In genomic region chr4:38621004-38621684, GRCh38 we compare ENCODE assay signal across 9 cellular contexts. TPM values are rescaled to one million over a fixed set of nuclear protein-coding genes. Genes with fewer than 3 reads are reported as not detected.
DNase-seq lines count a peak whose midpoint lies in the region; ATAC-seq lines count a peak whose summit lies in the region.
"Had no signal": no experiment of that assay in that cellular context is flagged by ENCODE, and none has a peak within 500 bp of the region (broad histone marks: within the 10 kb centered on the region; RNA-seq: fewer than 3 reads in every experiment).

No MANE protein-coding gene starts in this region.

- H3K4me3 Mint-ChIP-seq in natural killer cell treated with Interleukin-12 subunit alpha and Interleukin-12 subunit beta and Interleukin-15 and Interleukin-18, amount 100 ng/mL, for 72 hours: peak overlapping the region; percentile 15

- peak; percentile 64 to 74 for ATAC-seq in natural killer cell treated with Interleukin-12 subunit alpha and Interleukin-12 subunit beta and Interleukin-15 and Interleukin-18, amount 100 ng/mL, for 72 hours
- ATAC-seq in stimulated activated naive CD8-positive, alpha-beta T cell treated with anti-CD3 and anti-CD28 coated beads, Interleukin-15, Interleukin-2, amounts not matched to agents 100 U/mL and 50 U/mL, for 24 hours: no peak
- ATAC-seq in GM18868 (IDR thresholded peaks at IDR 0.05; ENCODE audit: unreplicated experiment) (no peak), HG03342 (IDR thresholded peaks at IDR 0.05; ENCODE audit: unreplicated experiment) (no peak)

- H3K4me1 Mint-ChIP-seq in natural killer cell treated with Interleukin-12 subunit alpha and Interleukin-12 subunit beta and Interleukin-15 and Interleukin-18, amount 100 ng/mL, for 72 hours (ENCODE audit: low read depth in 2 of 2): peaks cover 14 to 42% of the 10 kb centered on the region in 2 donors

- H3K9me3 Mint-ChIP-seq in natural killer cell treated with Interleukin-12 subunit alpha and Interleukin-12 subunit beta and Interleukin-15 and Interleukin-18, amount 100 ng/mL, for 72 hours: no peaks in the 10 kb centered on the region

- no peaks in the 10 kb centered on the region for H3K36me3 Mint-ChIP-seq in natural killer cell treated with Interleukin-12 subunit alpha and Interleukin-12 subunit beta and Interleukin-15 and Interleukin-18, amount 100 ng/mL, for 72 hours

- H3K27me3 Mint-ChIP-seq in natural killer cell treated with Interleukin-12 subunit alpha and Interleukin-12 subunit beta and Interleukin-15 and Interleukin-18, amount 100 ng/mL, for 72 hours: peaks cover 0 to 3% of the 10 kb centered on the region in 2 donors

- peak; percentile 3 for DNase-seq in DMS153 treated with DMSO at 0.1 percent for 48 hours (lab: John Stamatoyannopoulos, UW; ENCODE audit: unreplicated experiment)
- DNase-seq in NCI-H2029 treated with DMSO at 0.1 percent for 48 hours (lab: John Stamatoyannopoulos, UW): peak; percentile 64
- peak; percentile 20 for DNase-seq in astrocyte of the hippocampus (ENCODE audit: low read depth, low spot score)
- DNase-seq in natural killer cell treated with Interleukin-12 subunit alpha and Interleukin-12 subunit beta and Interleukin-15 and Interleukin-18, amount 100 ng/mL, for 72 hours (ENCODE audit: low spot score): no peak
- DNase-seq in stimulated activated naive CD8-positive, alpha-beta T cell treated with anti-CD3 and anti-CD28 coated beads, Interleukin-15, Interleukin-2, amounts not matched to agents 100 U/mL and 50 U/mL, for 24 hours: no peak
- DNase-seq in mesenteric fat pad (ENCODE audit: low spot score): no peak
- DNase-seq: stimulated activated CD8-positive, alpha-beta memory T cell treated with anti-CD3 and anti-CD28 coated beads, Interleukin-4, amount 100 ng/mL, for 48 hours had no signal

- peak overlapping the region in 1 of 2 donors; percentile 32 for H3K27ac Mint-ChIP-seq in natural killer cell treated with Interleukin-12 subunit alpha and Interleukin-12 subunit beta and Interleukin-15 and Interleukin-18, amount 100 ng/mL, for 72 hours

RNA-seq across cellular contexts. Expression of gene KLF3, which starts 42.9 kb away (rescaled TPM):
- 10 to 100 TPM; 68.6 to 68.9 TPM for total RNA-seq in natural killer cell treated with Interleukin-12 subunit alpha and Interleukin-12 subunit beta and Interleukin-15 and Interleukin-18, amount 100 ng/mL, for 72 hours
- total RNA-seq in mesenteric fat pad: 41.9 TPM

Comparison
In these comparisons a context has a peak if more than half of its experiments do, and no peak if none do; other contexts are left out.
1. DNase-seq: peak in DMS153 treated with DMSO at 0.1 percent for 48 hours (single experiment), NCI-H2029 treated with DMSO at 0.1 percent for 48 hours (single experiment) and astrocyte of the hippocampus (single experiment); none in natural killer cell treated with Interleukin-12 subunit alpha and Interleukin-12 subunit beta and Interleukin-15 and Interleukin-18, amount 100 ng/mL, for 72 hours (single experiment), stimulated activated naive CD8-positive, alpha-beta T cell treated with anti-CD3 and anti-CD28 coated beads, Interleukin-15, Interleukin-2, amounts not matched to agents 100 U/mL and 50 U/mL, for 24 hours (single experiment) and mesenteric fat pad (single experiment).
2. ATAC-seq: peak in natural killer cell treated with Interleukin-12 subunit alpha and Interleukin-12 subunit beta and Interleukin-15 and Interleukin-18, amount 100 ng/mL, for 72 hours (2 of 2); none in stimulated activated naive CD8-positive, alpha-beta T cell treated with anti-CD3 and anti-CD28 coated beads, Interleukin-15, Interleukin-2, amounts not matched to agents 100 U/mL and 50 U/mL, for 24 hours (single experiment), GM18868 (single experiment) and HG03342 (single experiment).